ENCODE assay signal across 8 cellular contexts in the genomic region with DNA sequence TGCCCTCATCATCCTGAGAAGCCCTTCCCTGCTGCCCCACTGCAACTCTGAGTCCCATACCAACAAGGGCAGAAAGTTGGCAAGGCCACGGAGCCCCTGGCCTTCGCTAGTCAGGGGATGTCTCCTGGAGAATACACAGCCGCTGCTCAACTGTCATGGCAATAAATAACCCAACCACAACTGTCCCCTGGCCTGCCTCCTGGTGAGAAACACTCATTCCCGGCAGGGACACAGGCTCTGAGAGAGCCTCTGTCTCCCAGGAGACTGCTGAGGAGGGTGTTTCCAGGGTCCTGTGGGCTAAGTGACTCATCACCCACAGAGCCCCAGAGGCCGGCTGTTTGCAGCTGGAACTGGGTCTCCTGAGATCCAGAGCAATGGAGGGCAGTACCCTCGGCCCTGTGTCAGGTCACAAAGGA.
A peak's percentile ranks its signal among the peaks of the same experiment; 100 is the strongest.
DNase-seq lines count a peak whose midpoint lies in the region; ATAC-seq, FAIRE-seq and TF ChIP-seq lines count a peak whose summit lies in the region.

No MANE protein-coding gene starts in this region.

- no peaks in the 10 kb centered on the region for H3K36me3 ChIP-seq in lung (ENCODE audit: control insufficient read depth in 2 of 2, insufficient read depth in 2 of 2, low read length in 2 of 2)

- ATAC-seq in GM18861 (IDR thresholded peaks at IDR 0.05; ENCODE audit: unreplicated experiment) (peak; percentile 83), HG02798 (IDR thresholded peaks at IDR 0.05; ENCODE audit: poor library complexity, unreplicated experiment) (peak; percentile 78), lung (ENCODE audit: insufficient read depth, low FRiP score) (peak; percentile 47)

- WGBS in lung, 2 donors, result 33 to 62% methylated on average over 6 of the region's 6 CpGs

- no peak for TF ChIP-seq POLR2A in erythroblast (IDR thresholded peaks at IDR 0.05; ENCODE audit: low read length)

- H3K9me3 ChIP-seq in lung (ENCODE audit: control insufficient read depth in 2 of 2, insufficient read depth in 1 of 2, low read length in 1 of 2), result no peaks in the 10 kb centered on the region

- no peak overlapping the region for H3K4me3 ChIP-seq in lung

- no peak for TF ChIP-seq CTCF in lung (IDR thresholded peaks at IDR 0.05; ENCODE audit: control extremely low read depth, extremely low read depth)

- peak; percentile 99 for FAIRE-seq in RCC 7860 (lab: Jason Lieb, UNC)

- no peaks in the 10 kb centered on the region for H3K4me1 ChIP-seq in lung (ENCODE audit: control insufficient read depth in 2 of 2, insufficient read depth in 2 of 2, low read length in 2 of 2)

- H3K27ac ChIP-seq in lung (ENCODE audit: low read depth in 1 of 2, low read length in 1 of 2), result no peak overlapping the region

- DNase-seq in RCC 7860 (ENCODE audit: low spot score) (peak; percentile 98), lung (ENCODE audit: low spot score) (no peak), NCI-H510A treated with DMSO at 0.1 percent for 48 hours (lab: John Stamatoyannopoulos, UW) (no peak), GOT3 (lab: John Stamatoyannopoulos, UW) (no peak), erythroblast (lab: John Stamatoyannopoulos, UW) (no peak)
- DNase-seq in stimulated activated CD8-positive, alpha-beta memory T cell treated with anti-CD3 and anti-CD28 coated beads, Interleukin-4, amount 100 ng/mL, for 48 hours, result no peak

- H3K27me3 ChIP-seq in lung (ENCODE audit: control insufficient read depth, insufficient read depth), result no peaks in the 10 kb centered on the region
